ENCODE assay signal across 8 cellular contexts in genomic region chr7:77699056-77699455, GRCh38. TPM values are rescaled to one million over a fixed set of nuclear protein-coding genes. Genes with fewer than 3 reads are reported as not detected.
DNase-seq lines count a peak whose midpoint lies in the region; ATAC-seq, FAIRE-seq and TF ChIP-seq lines count a peak whose summit lies in the region.

No MANE protein-coding gene starts in this region.

- no peak for DNase-seq in K562 (ENCODE audit: extremely low read depth in 1 of 4, low spot score in 3 of 4)
- DNase-seq in psoas muscle, result no peak
- DNase-seq in frontal cortex (ENCODE audit: low spot score in 2 of 2), result no peak
- DNase-seq in NCI-H345 treated with DMSO at 0.1 percent for 48 hours (lab: John Stamatoyannopoulos, UW; ENCODE audit: unreplicated experiment), result no peak
- no peak for DNase-seq in EL

- H4K20me1 ChIP-seq in BLaER1, result peaks cover 71% of the 10 kb centered on the region
- H4K20me1 ChIP-seq in K562 (replicated peaks; ENCODE audit: control insufficient read depth, insufficient read depth, low read length), result peaks cover 13% of the 10 kb centered on the region; the same call in 1 of the 2 replicates

- H3K9me3 ChIP-seq in BLaER1 (no peaks in the 10 kb centered on the region), K562 (replicated peaks; ENCODE audit: control insufficient read depth, insufficient read depth, low read depth, low read length) (no peaks in the 10 kb centered on the region), psoas muscle (no peaks in the 10 kb centered on the region)

- H3K4me3 ChIP-seq in BLaER1, result peak overlapping the region; percentile 37; the same call in 1 of the 2 replicates
- H3K4me3 ChIP-seq in K562, result peak overlapping the region; percentile 93; the same call in 1 of the 2 replicates
- peak overlapping the region; percentile 76 for H3K4me3 ChIP-seq in psoas muscle

- H2AFZ ChIP-seq in K562 (ENCODE audit: low read depth, low read length), result no peak overlapping the region

- BruUV-seq in K562 (replicated peaks; lab: Mats Ljungman, UMichigan), result no TSS peak

- peaks cover 39% of the 10 kb centered on the region for H3K4me1 ChIP-seq in BLaER1
- H3K4me1 ChIP-seq in K562 (replicated peaks in 1 of 2; ENCODE audit: control insufficient read depth in 2 of 2, insufficient read depth in 2 of 2, low read length in 2 of 2), result peaks cover 6 to 9% of the 10 kb centered on the region in 2 experiments; a peak in 4 of 5 replicates
- H3K4me1 ChIP-seq in psoas muscle, result peaks cover 32% of the 10 kb centered on the region

- ATAC-seq in GM18907 (IDR thresholded peaks at IDR 0.05; ENCODE audit: unreplicated experiment) (peak; percentile 37), HG03457 (IDR thresholded peaks at IDR 0.05; ENCODE audit: unreplicated experiment) (peak; percentile 24), K562 (no peak), psoas muscle (no peak)

- H3K4me2 ChIP-seq in BLaER1 (peak overlapping the region; percentile 96), K562 (ENCODE audit: insufficient read depth, low read length) (peak overlapping the region; percentile 87; the same call in 1 of the 2 replicates)

- H3K36me3 ChIP-seq in BLaER1 (peaks cover 23% of the 10 kb centered on the region; the same call in 1 of the 2 replicates), K562 (ENCODE audit: control insufficient read depth, insufficient read depth, low read length) (peaks cover 21% of the 10 kb centered on the region), psoas muscle (ENCODE audit: insufficient read depth in 1 of 2, low read depth in 1 of 2) (no peaks in the 10 kb centered on the region)

- CTCF ChIA-PET in K562 (lab: Yijun Ruan, JAX; ENCODE audit: low intra/inter-chr PET ratio), result no interaction called here

- peaks cover 94% of the 10 kb centered on the region for H3K79me2 ChIP-seq in K562 (ENCODE audit: control insufficient read depth, insufficient read depth, low read length)

- H3K27me3 ChIP-seq in BLaER1 (no peaks in the 10 kb centered on the region), K562 (ENCODE audit: control insufficient read depth in 2 of 2, insufficient read depth in 2 of 2, low read length in 2 of 2) (no peaks in the 10 kb centered on the region), psoas muscle (ENCODE audit: insufficient read depth in 3 of 3, low read length in 2 of 3) (no peaks in the 10 kb centered on the region)

- FAIRE-seq in K562 (lab: Jason Lieb, UNC) (no peak), frontal cortex (lab: Jason Lieb, UNC) (no peak)

- peak overlapping the region; percentile 58; the same call in 1 of the 2 replicates for H3K9ac ChIP-seq in BLaER1
- peak overlapping the region in 1 of 2 experiments; percentile 89; a peak in 2 of 4 replicates for H3K9ac ChIP-seq in K562 (ENCODE audit: insufficient read depth in 1 of 2, low read depth in 2 of 2, low read length in 2 of 2)

- POLR2A ChIA-PET in K562 (lab: Yijun Ruan, JAX), result interaction anchor here (0.6 to 3.2 kb wide), 4 partner anchors 8 to 145 kb away, joined by 3 to 16 read pairs (median 11); no protein-coding TSS in a partner anchor

- intact Hi-C loops in K562 (cut with micrococcal nuclease), result loop anchor here (5.0 kb wide), 3 partner anchors 33 to 203 kb away; partner anchors contain the start of gene PTPN12
- intact Hi-C loops in psoas muscle (cut with DNase I), result loop anchor here in 1 of 2 donors (2.0 kb wide), 1 partner anchor 28 kb away; no protein-coding TSS in a partner anchor

- WGBS in K562 (ENCODE audit: insufficient coverage, low coverage, missing lambda C conversion rate), result 30% methylated on average over 2 of the region's 2 CpGs
- 43 to 64% (median 49%) methylated on average over 2 of the region's 2 CpGs for WGBS in psoas muscle, 3 donors

- no peak for TF ChIP-seq EP300 in K562 (IDR thresholded peaks at IDR 0.05; ENCODE audit: low read length)

- in situ Hi-C loops in K562 (cut with MboI), result no loop called here

- no peak for TF ChIP-seq RAD21 in K562 (CRISPR knock-in tag; conservative IDR thresholded peaks at IDR 0.05 in 1 of 2, IDR thresholded peaks at IDR 0.05 in 1 of 2)

- H3K27ac ChIP-seq in BLaER1 (peak overlapping the region; percentile 23; the same call in 1 of the 2 replicates), K562 (ENCODE audit: extremely low read depth, low read depth, low read length) (no peak overlapping the region; the same call in 2 of the 3 replicates), psoas muscle (peak overlapping the region; percentile 90)

- TF ChIP-seq POLR2A in K562 (conservative IDR thresholded peaks at IDR 0.05), result no peak

- TF ChIP-seq CTCF in K562 (IDR thresholded peaks at IDR 0.05 in 2 of 3, conservative IDR thresholded peaks at IDR 0.05 in 1 of 3; ENCODE audit: insufficient read depth in 2 of 3, low read depth in 1 of 3, low read length in 3 of 3), result no peak
- no peak for TF ChIP-seq CTCF in psoas muscle (IDR thresholded peaks at IDR 0.05)

- H3K9me1 ChIP-seq in K562 (ENCODE audit: control insufficient read depth, insufficient read depth, low read length), result no peaks in the 10 kb centered on the region

TF ChIP-seq in K562, 482 proteins besides CTCF, POLR2A, EP300 and RAD21:
- no peak for TF ChIP-seq DNMT1 (IDR thresholded peaks at IDR 0.05)
- 0 out of 2 replicates have a peak, but pooled peaks have one; percentile 6 for TF ChIP-seq ELF2 (CRISPR knock-in tag; IDR thresholded peaks at IDR 0.05)
- no peak for TF ChIP-seq ZNF133 (CRISPR knock-in tag; IDR thresholded peaks at IDR 0.05)
- no peak for TF ChIP-seq STAT5A (IDR thresholded peaks at IDR 0.05; ENCODE audit: borderline replicate concordance, low read length)
- TF ChIP-seq MTA2 (IDR thresholded peaks at IDR 0.05; ENCODE audit: low read depth), result no peak

RNA-seq across cellular contexts. Expression of gene RSBN1L, which starts 2.8 kb away (rescaled TPM):
- total RNA-seq in K562 (2011; cell fraction: chromatin; rRNA removed; ENCODE audit: low replicate concordance), result 10.3 and 43.2 TPM in 2 replicates
- total RNA-seq in K562 (2011; cell fraction: nucleolus; rRNA removed), result 7.3 and 10.1 TPM in 2 replicates
- 15.4 and 21.9 TPM in 2 replicates for total RNA-seq in K562 (2011; cell fraction: nucleoplasm; rRNA removed)
- total RNA-seq in K562 (2014; rRNA removed) (16.6 and 20.1 TPM in 2 replicates), K562 (2014; rRNA removed; fragmentation: Illumina TruSeq; extraction: Trizol) (33.2 and 33.8 TPM in 2 replicates), K562 (2015; rRNA removed; fragmentation: Illumina TruSeq; extraction: Trizol) (29.1 and 35.2 TPM in 2 replicates), K562 (2021) (19.0 and 22.8 TPM in 2 replicates), psoas muscle (10 to 100 TPM in 1 of 4 donors, 1 to 10 TPM in 3; 7.5 to 10.1 (median 8.6) TPM), frontal cortex (92.9 TPM)
- polyA plus RNA-seq in K562 (2011; rRNA removed) (19.5 and 20.1 TPM in 2 replicates), K562 (2014; fragmentation: Illumina TruSeq; extraction: Trizol) (28.4 and 33.2 TPM in 2 replicates), K562 (2014; fragmentation: Nextera tagmentation; extraction: Ambion mirVana) (1 to 10 TPM; 6.2 to 8.3 TPM), K562 (2014; rRNA removed) (13.8 and 16.7 TPM in 2 replicates), psoas muscle (1 to 10 TPM; 2.0 to 7.8 (median 4.6) TPM)
- polyA plus RNA-seq in K562 (2011; cell fraction: cytosol; rRNA removed), result 3.6 and 6.7 TPM in 2 replicates
- polyA plus RNA-seq in K562 (2011; cell fraction: nucleus; rRNA removed), result 9.3 and 13.0 TPM in 2 replicates
- 14.8 and 18.9 TPM in 2 replicates for polyA plus RNA-seq in K562 (2012)
- 54.3 and 55.0 TPM in 2 replicates for polyA minus RNA-seq in K562 (2011; rRNA and poly(A)+ RNA removed)
- 21.4 and 28.8 TPM in 2 replicates for polyA minus RNA-seq in K562 (2011; cell fraction: cytosol; rRNA and poly(A)+ RNA removed)
- polyA minus RNA-seq in K562 (2011; cell fraction: nucleus; rRNA and poly(A)+ RNA removed), result 8.1 and 12.7 TPM in 2 replicates

Comparison
In these comparisons a context has a peak if more than half of its experiments do, and no peak if none do; other contexts are left out.
1. H3K4me3 ChIP-seq: peak in every context shown above with its lines; median percentile 93 in K562; 76 in psoas muscle; 37 in BLaER1.
2. ATAC-seq: peak in GM18907 (single experiment) and HG03457 (single experiment); none in K562 (single experiment) and psoas muscle (0 of 4).